8 cellular contexts compared by ENCODE assay signal in genomic region chr15:41585140-41586047, GRCh38. TPM values are rescaled to one million over a fixed set of nuclear protein-coding genes. Genes with fewer than 3 reads are reported as not detected.
DNase-seq lines count a peak whose midpoint lies in the region; ATAC-seq and TF ChIP-seq lines count a peak whose summit lies in the region.

No MANE protein-coding gene starts in this region.

- H2BK120ac ChIP-seq in IMR-90 (ENCODE audit: low read depth, low read length): peak overlapping the region; percentile 23; the same call in 1 of the 2 replicates

- H3K4me2 ChIP-seq in IMR-90 (ENCODE audit: low read depth, low read length): peak overlapping the region; percentile 87

- ATAC-seq in IMR-90 (ENCODE audit: low read depth) (peak; percentile 90), GM21390 (IDR thresholded peaks at IDR 0.05; ENCODE audit: unreplicated experiment) (no peak)
- peak; percentile 75 for ATAC-seq in naive thymus-derived CD4-positive, alpha-beta T cell

- no peak overlapping the region for H3K27ac Mint-ChIP-seq in naive thymus-derived CD4-positive, alpha-beta T cell

- H3K4me3 ChIP-seq in IMR-90 (ENCODE audit: insufficient read depth, low read depth, low read length): peak overlapping the region; percentile 23
- peak overlapping the region; percentile 30 for H3K4me3 ChIP-seq in naive thymus-derived CD4-positive, alpha-beta T cell (ENCODE audit: low read length)

- no TSS peak for BruUV-seq in IMR-90 (replicated peaks; lab: Mats Ljungman, UMichigan)

- no peak overlapping the region for H3K18ac ChIP-seq in IMR-90 (ENCODE audit: low read depth, low read length)

- H3K23ac ChIP-seq in IMR-90 (ENCODE audit: low read depth, low read length): 0 out of 2 replicates have a peak overlapping the region, but pooled peaks have one; percentile 69

- dilution Hi-C loops in IMR-90 (cut with HindIII; ENCODE audit: low sequenced_read_pairs, unreplicated experiment): no loop called here

- TF ChIP-seq RAD21 in IMR-90 (IDR thresholded peaks at IDR 0.05; ENCODE audit: low read length): peak; percentile 22; the same call in 1 of the 2 replicates

- H2BK15ac ChIP-seq in IMR-90 (ENCODE audit: low read depth, low read length): 0 out of 3 replicates have a peak overlapping the region, but pooled peaks have one; percentile 22

- TF ChIP-seq CTCF in AG09319 (IDR thresholded peaks at IDR 0.05; ENCODE audit: low read depth, low read length): peak; percentile 26
- TF ChIP-seq CTCF in IMR-90 (conservative IDR thresholded peaks at IDR 0.05; ENCODE audit: low read depth, low read length): no peak; the same call in 1 of the 2 replicates

- no peak overlapping the region for H2AK5ac ChIP-seq in IMR-90 (ENCODE audit: low read depth, low read length)

- no peaks in the 10 kb centered on the region for H4K20me1 ChIP-seq in IMR-90 (ENCODE audit: insufficient read depth, low read length)

- H3K4me1 ChIP-seq in IMR-90 (ENCODE audit: control insufficient read depth, insufficient read depth, low read length): peaks cover 4% of the 10 kb centered on the region; the same call in 1 of the 2 replicates
- H3K4me1 ChIP-seq in naive thymus-derived CD4-positive, alpha-beta T cell (ENCODE audit: control insufficient read depth in 2 of 2, insufficient read depth in 2 of 2, low read length in 2 of 2): peaks cover 0 to 5% of the 10 kb centered on the region in 2 donors

- 0 out of 2 replicates have a peak overlapping the region, but pooled peaks have one; percentile 4 for H3K27ac ChIP-seq in IMR-90 (ENCODE audit: insufficient read depth, low read length)
- no peak overlapping the region for H3K27ac ChIP-seq in naive thymus-derived CD4-positive, alpha-beta T cell (ENCODE audit: low read depth, low read length)

- TF ChIP-seq POLR2A in IMR-90 (IDR thresholded peaks at IDR 0.05; ENCODE audit: low read depth, low read length): no peak

- H3K27me3 ChIP-seq in IMR-90 (ENCODE audit: control insufficient read depth, insufficient read depth, low read length): peaks cover under 1% of the 10 kb centered on the region; the same call in 1 of the 2 replicates
- H3K27me3 ChIP-seq in naive thymus-derived CD4-positive, alpha-beta T cell (ENCODE audit: control insufficient read depth in 2 of 2, insufficient read depth in 2 of 2, low read length in 2 of 2): peaks cover 0 to 5% of the 10 kb centered on the region in 2 donors

- no peaks in the 10 kb centered on the region for H3K9me3 Mint-ChIP-seq in naive thymus-derived CD4-positive, alpha-beta T cell

- H3K9me3 ChIP-seq in IMR-90 (ENCODE audit: control insufficient read depth, insufficient read depth, low read length): no peaks in the 10 kb centered on the region
- H3K9me3 ChIP-seq in naive thymus-derived CD4-positive, alpha-beta T cell (ENCODE audit: control insufficient read depth in 2 of 3, low read length in 3 of 3): no peaks in the 10 kb centered on the region

- in situ Hi-C loops in IMR-90 (cut with MboI; ENCODE audit: low sequenced_read_pairs): no loop called here

- H3K4me1 Mint-ChIP-seq in naive thymus-derived CD4-positive, alpha-beta T cell: peaks cover 6 to 10% (median 9%) of the 10 kb centered on the region in 7 donors

- H2BK20ac ChIP-seq in IMR-90 (ENCODE audit: low read depth, low read length): peak overlapping the region; percentile 27; the same call in 1 of the 2 replicates

- peak overlapping the region; percentile 85 for H3K14ac ChIP-seq in IMR-90 (replicated peaks; ENCODE audit: low read depth, low read length)

- intact Hi-C loops in IMR-90 (cut with micrococcal nuclease): loop anchor here (5.0 kb wide), 1 partner anchor 118 kb away; no protein-coding TSS in a partner anchor
- intact Hi-C loops in naive thymus-derived CD4-positive, alpha-beta T cell (cut with micrococcal nuclease): loop anchor here in 1 of 2 donors (1.0 kb wide), 1 partner anchor 27 kb away; no protein-coding TSS in a partner anchor

- DNase-seq in AG09319 (ENCODE audit: extremely low read depth, low read depth) (peak; percentile 8), IMR-90 (peak; percentile 44), activated T-cell treated with anti-CD3 and anti-CD28 coated beads for 4 hours (peak; percentile 23), fibroblast of peridontal ligament (ENCODE audit: extremely low read depth) (peak; percentile 62), superior temporal gyrus (ENCODE audit: extremely low spot score) (peak; percentile 81), 8988T (no peak)
- DNase-seq in naive thymus-derived CD4-positive, alpha-beta T cell: peak in 6 of 9 donors; percentile 16 to 39 (median 20)

- H2AK9ac ChIP-seq in IMR-90 (replicated peaks; ENCODE audit: low read depth, low read length, poor library complexity): peak overlapping the region; percentile 31

- peak overlapping the region; percentile 29; the same call in 1 of the 2 replicates for H3K56ac ChIP-seq in IMR-90 (ENCODE audit: extremely low read depth, insufficient read depth, low read length)

- peaks cover 29 to 69% (median 38%) of the 10 kb centered on the region in 5 donors for H3K27me3 Mint-ChIP-seq in naive thymus-derived CD4-positive, alpha-beta T cell

- H3K4me3 Mint-ChIP-seq in naive thymus-derived CD4-positive, alpha-beta T cell: peak overlapping the region; percentile 63 to 85 (median 76)

- H4K8ac ChIP-seq in IMR-90 (ENCODE audit: low read depth in 2 of 2, low read length in 2 of 2): peak overlapping the region; percentile 15 to 81

- H4K5ac ChIP-seq in IMR-90 (ENCODE audit: low read depth, low read length): peak overlapping the region; percentile 81

- peak overlapping the region; percentile 21 for H3K9ac ChIP-seq in IMR-90 (ENCODE audit: low read depth, low read length)

- H3K4ac ChIP-seq in IMR-90 (ENCODE audit: low read depth, low read length): peak overlapping the region; percentile 79

- H3K36me3 Mint-ChIP-seq in naive thymus-derived CD4-positive, alpha-beta T cell: no peaks in the 10 kb centered on the region

- POLR2A ChIA-PET in IMR-90 (lab: Charles Lee; ENCODE audit: unreplicated experiment): interaction anchor here (0.5 to 0.6 kb wide), 4 partner anchors 9 to 28 kb away, joined by 4 to 14 read pairs (median 10); no protein-coding TSS in a partner anchor
- POLR2A ChIA-PET in naive thymus-derived CD4-positive, alpha-beta T cell (lab: Charles Lee): interaction anchor here (0.6 kb wide), 1 partner anchor 30 kb away, joined by 4 read pairs; no protein-coding TSS in a partner anchor

- 6% methylated on average over 34 of the region's 78 CpGs; no CpG with 5 or more reads in 1 of the 2 experiments for WGBS in IMR-90 (ENCODE audit: extremely low coverage in 2 of 2, insufficient read length in 1 of 2), 2 experiments

- H3K36me3 ChIP-seq in IMR-90 (ENCODE audit: control insufficient read depth, insufficient read depth, low read length): no peaks in the 10 kb centered on the region
- no peaks in the 10 kb centered on the region for H3K36me3 ChIP-seq in naive thymus-derived CD4-positive, alpha-beta T cell (ENCODE audit: control insufficient read depth in 2 of 3, insufficient read depth in 3 of 3, low read length in 3 of 3)

- no peaks in the 10 kb centered on the region; the same call in 1 of the 2 replicates for H3K9me1 ChIP-seq in IMR-90 (ENCODE audit: insufficient read depth, low read length)

- CTCF ChIA-PET in IMR-90 (lab: Yijun Ruan, JAX): interaction anchor here (1.0 to 1.9 kb wide), 4 partner anchors 12 to 119 kb away, joined by 4 to 9 read pairs (median 5); no protein-coding TSS in a partner anchor
- CTCF ChIA-PET in naive thymus-derived CD4-positive, alpha-beta T cell (lab: Charles Lee): interaction anchor here (1.4 kb wide), 1 partner anchor 28 kb away, joined by 5 read pairs; no protein-coding TSS in a partner anchor

- no peak overlapping the region for H2BK5ac ChIP-seq in IMR-90 (ENCODE audit: low read depth, low read length, poor library complexity, severe bottlenecking)

- no peaks in the 10 kb centered on the region for H3K79me1 ChIP-seq in IMR-90 (ENCODE audit: low read depth in 1 of 2, low read length in 2 of 2)

- H4K91ac ChIP-seq in IMR-90 (ENCODE audit: insufficient read depth, low read depth, low read length): no peak overlapping the region; the same call in 1 of the 2 replicates

- peak overlapping the region; percentile 91 for H2AFZ ChIP-seq in IMR-90 (replicated peaks; ENCODE audit: low read length, poor library complexity)

TF ChIP-seq in IMR-90, 13 proteins besides CTCF, POLR2A, EP300 and RAD21:
- peak; percentile 90 for TF ChIP-seq MXI1 (IDR thresholded peaks at IDR 0.05; ENCODE audit: borderline replicate concordance, low read depth, low read length)
- no peak for TF ChIP-seq FOS (IDR thresholded peaks at IDR 0.05; ENCODE audit: low read depth, low read length)
- TF ChIP-seq USF2 (IDR thresholded peaks at IDR 0.05; ENCODE audit: low read depth, low read length): peak; percentile 77
- TF ChIP-seq SMC3 (IDR thresholded peaks at IDR 0.05; ENCODE audit: low read depth, low read length): peak; percentile 28
TF ChIP-seq in IMR-90: peak in this region for 3.

RNA-seq across cellular contexts. Expression of gene TYRO3, which starts 26.4 kb away (rescaled TPM):
- total RNA-seq in IMR-90 (2012; rRNA removed): 10.6 and 11.5 TPM in 2 replicates
- 15.1 and 18.4 TPM in 2 replicates for polyA plus RNA-seq in IMR-90 (2012; rRNA removed)
- 3.8 and 10.2 TPM in 2 replicates for polyA plus RNA-seq in IMR-90 (2012; cell fraction: cytosol; rRNA removed)
- 10.8 and 15.1 TPM in 2 replicates for polyA plus RNA-seq in IMR-90 (2012; cell fraction: nucleus; rRNA removed; ENCODE audit: low replicate concordance)
- total RNA-seq in naive thymus-derived CD4-positive, alpha-beta T cell: 1 to 10 TPM in 1 of 5 experiments, under 1 TPM in 3, not detected in 1; 0.24 to 1.4 (median 0.33) TPM
- not detected for polyA plus RNA-seq in naive thymus-derived CD4-positive, alpha-beta T cell

RNA-seq across cellular contexts. Expression of gene RPAP1, which starts 41.3 kb away (rescaled TPM):
- total RNA-seq in IMR-90 (2012; rRNA removed): 9.1 and 9.4 TPM in 2 replicates
- polyA plus RNA-seq in IMR-90 (2012; rRNA removed): 18.1 and 22.7 TPM in 2 replicates
- polyA plus RNA-seq in IMR-90 (2012; cell fraction: cytosol; rRNA removed): 13.5 and 18.3 TPM in 2 replicates
- 32.5 and 57.8 TPM in 2 replicates for polyA plus RNA-seq in IMR-90 (2012; cell fraction: nucleus; rRNA removed; ENCODE audit: low replicate concordance)
- 10 to 100 TPM; 32.7 to 60.4 (median 43.8) TPM for total RNA-seq in naive thymus-derived CD4-positive, alpha-beta T cell
- 10 to 100 TPM in 1 of 2 donors, 1 to 10 TPM in 1; 8.8 to 23.9 TPM for polyA plus RNA-seq in naive thymus-derived CD4-positive, alpha-beta T cell
